13 cellular contexts compared by ENCODE assay signal in the genomic region with DNA sequence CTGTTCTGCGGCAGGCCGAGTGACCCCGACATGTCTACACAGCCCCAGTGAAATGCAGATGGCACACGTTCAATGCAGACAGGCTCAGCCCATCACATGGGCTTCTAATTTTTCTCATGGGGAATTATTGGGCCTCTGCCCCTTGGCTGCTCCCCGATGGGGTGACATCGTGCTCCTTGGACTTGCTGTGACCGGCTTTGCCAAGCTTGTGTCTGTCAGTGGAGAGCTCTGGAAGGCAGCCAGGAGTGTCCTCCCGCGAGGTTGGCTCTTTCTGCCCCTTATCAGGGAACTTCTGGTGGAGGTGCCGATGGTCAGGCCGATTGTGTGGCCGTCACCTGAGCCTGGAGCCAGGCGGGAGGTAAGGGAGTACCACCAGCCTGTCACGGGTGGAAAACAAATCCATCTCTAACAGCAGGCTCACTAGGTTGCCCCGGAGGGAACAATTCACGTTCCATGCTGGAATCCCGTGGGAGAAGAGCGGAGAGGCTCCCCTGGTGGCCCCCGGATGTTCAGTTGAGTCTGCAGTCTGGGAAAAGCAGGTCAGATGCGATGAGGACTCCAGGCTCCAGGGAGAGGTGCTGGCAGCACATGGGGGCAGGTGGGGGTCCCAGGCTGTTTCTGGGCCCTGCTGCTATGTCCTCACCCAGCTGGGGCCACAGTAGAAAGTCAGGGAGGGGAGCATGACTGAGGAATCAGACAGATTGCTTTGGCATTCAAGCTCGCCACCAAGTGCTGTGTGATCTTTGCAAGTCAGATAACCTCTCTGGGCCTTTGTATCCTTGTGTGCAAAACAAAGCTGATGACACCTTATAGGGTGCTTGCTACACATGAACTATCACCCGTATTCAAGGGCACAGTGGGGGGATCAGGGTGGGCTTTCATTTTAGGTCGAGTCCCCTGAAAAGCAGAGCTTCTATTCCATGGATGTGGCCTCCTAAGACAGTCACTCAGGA. TPM values are rescaled to one million over a fixed set of nuclear protein-coding genes. Genes with fewer than 3 reads are reported as not detected.
DNase-seq lines count a peak whose midpoint lies in the region; ATAC-seq and TF ChIP-seq lines count a peak whose summit lies in the region.
"Had no signal": no experiment of that assay in that cellular context is flagged by ENCODE, and none has a peak within 500 bp of the region (broad histone marks: within the 10 kb centered on the region; RNA-seq: fewer than 3 reads in every experiment).

No MANE protein-coding gene starts in this region.

- H4K20me1 ChIP-seq in OCI-LY3 (ENCODE audit: insufficient read depth, low read length) = no peaks in the 10 kb centered on the region

- H3K9me3 ChIP-seq in OCI-LY3 (ENCODE audit: insufficient read depth, low read length) (no peaks in the 10 kb centered on the region), left ventricle myocardium inferior (replicated peaks) (no peaks in the 10 kb centered on the region)

- no peak overlapping the region for H2AFZ ChIP-seq in OCI-LY3 (ENCODE audit: low read depth, low read length)

- H3K36me3 ChIP-seq in OCI-LY3 (replicated peaks; ENCODE audit: low read depth, low read length) (no peaks in the 10 kb centered on the region), left ventricle myocardium inferior (no peaks in the 10 kb centered on the region)

- intact Hi-C loops in left ventricle myocardium inferior (cut with micrococcal nuclease) (no loop called here), sciatic nerve (cut with DNase I) (loop anchor here (10.0 kb wide), 1 partner anchor 1315 kb away; no protein-coding TSS in a partner anchor)

- no peaks in the 10 kb centered on the region for H3K79me2 ChIP-seq in OCI-LY3 (ENCODE audit: low read length)

- no peak for TF ChIP-seq CTCF in OCI-LY3 (IDR thresholded peaks at IDR 0.05; ENCODE audit: low read depth, low read length)
- peak; percentile 17 for TF ChIP-seq CTCF in left ventricle myocardium inferior (IDR thresholded peaks at IDR 0.05; ENCODE audit: borderline replicate concordance)

- H3K4me3 ChIP-seq in OCI-LY3 (ENCODE audit: low read length) (peak overlapping the region; percentile 52), left ventricle myocardium inferior (peak overlapping the region; percentile 28)

- H3K9ac ChIP-seq in OCI-LY3 (ENCODE audit: low read length) = no peak overlapping the region

- H3K4me2 ChIP-seq in OCI-LY3 (ENCODE audit: low read length) = peak overlapping the region; percentile 69

- H3K4me1 ChIP-seq in OCI-LY3 (ENCODE audit: low read length) (peaks cover 47% of the 10 kb centered on the region), left ventricle myocardium inferior (peaks cover 94% of the 10 kb centered on the region)

- peak; percentile 4 for ATAC-seq in sciatic nerve
- ATAC-seq in HG03280 (IDR thresholded peaks at IDR 0.05; ENCODE audit: unreplicated experiment) = no peak
- no peak for ATAC-seq in GM18511 (IDR thresholded peaks at IDR 0.05; ENCODE audit: unreplicated experiment)
- ATAC-seq: left lobe of liver had no signal

- no peak overlapping the region for H3K27ac ChIP-seq in OCI-LY3 (ENCODE audit: low read length)
- H3K27ac ChIP-seq in left ventricle myocardium inferior (replicated peaks) = peak overlapping the region; percentile 93

- peak; percentile 20 for DNase-seq in AG08396 (ENCODE audit: low spot score)
- DNase-seq in left ventricle myocardium inferior = no peak
- DNase-seq in sciatic nerve (ENCODE audit: low spot score) = no peak
- no peak for DNase-seq in glomerular visceral epithelial cell (ENCODE audit: extremely low spot score)
- no peak for DNase-seq in mucosa of gallbladder (ENCODE audit: low spot score)
- DNase-seq: activated CD4-positive, CD25-positive, alpha-beta regulatory T cell; naive B cell; NCI-H146; SHP77 treated with DMSO at 0.1 percent for 48 hours had no signal

- H3K27me3 ChIP-seq in OCI-LY3 (ENCODE audit: low read depth, low read length) (peaks cover 16% of the 10 kb centered on the region), left ventricle myocardium inferior (ENCODE audit: low read depth) (no peaks in the 10 kb centered on the region)

RNA-seq across cellular contexts. Expression of a gene that starts 43.2 kb away (rescaled TPM):
- total RNA-seq in left ventricle myocardium inferior (33.3 TPM), sciatic nerve (59.0 TPM), mucosa of gallbladder (49.9 TPM)
